ENCODE assay signal across 8 cellular contexts in genomic region chr1:206684478-206685255, GRCh38. TPM values are rescaled to one million over a fixed set of nuclear protein-coding genes. Genes with fewer than 3 reads are reported as not detected.
A peak's percentile ranks its signal among the peaks of the same experiment; 100 is the strongest.
DNase-seq lines count a peak whose midpoint lies in the region; ATAC-seq and TF ChIP-seq lines count a peak whose summit lies in the region.

Gene MAPKAPK2 (plus strand): TSS chr1:206684905. CDS start chr1:206685230, 325 bp downstream.

- no peaks in the 10 kb centered on the region for H4K20me1 ChIP-seq in OCI-LY1 (ENCODE audit: insufficient read depth, low read length)

- peak within 1 kb of the TSS; percentile 97 for H3K4me2 ChIP-seq in OCI-LY1 (ENCODE audit: low read length)

- no peak within 1 kb of the TSS for H3K27ac ChIP-seq in OCI-LY1 (ENCODE audit: low read depth, low read length, poor library complexity, severe bottlenecking)

- peaks cover 60% of the 10 kb centered on the region for H3K4me1 ChIP-seq in OCI-LY1 (ENCODE audit: insufficient read depth, low read length, severe bottlenecking)
- H3K4me1 ChIP-seq in mucosa of stomach (ENCODE audit: control insufficient read depth, insufficient read depth, low read length): peaks cover 29% of the 10 kb centered on the region

- no peaks in the 10 kb centered on the region for H3K79me2 ChIP-seq in OCI-LY1 (ENCODE audit: insufficient read depth, low read length)

- TF ChIP-seq CTCF in OCI-LY1 (IDR thresholded peaks at IDR 0.05; ENCODE audit: low read length) (no peak), epithelial cell of proximal tubule (conservative IDR thresholded peaks at IDR 0.05; ENCODE audit: low read depth, low read length) (no peak)

- H3K9ac ChIP-seq in OCI-LY1 (ENCODE audit: low read length) (peak within 1 kb of the TSS; percentile 71), mucosa of stomach (ENCODE audit: low read length) (peak within 1 kb of the TSS; percentile 92)

- H2AFZ ChIP-seq in OCI-LY1 (ENCODE audit: low read length): no peak within 1 kb of the TSS

- no peaks in the 10 kb centered on the region for H3K9me3 ChIP-seq in OCI-LY1 (ENCODE audit: low read length)
- H3K9me3 ChIP-seq in mucosa of stomach (ENCODE audit: control insufficient read depth, low read length): no peaks in the 10 kb centered on the region

- no peaks in the 10 kb centered on the region for H3K27me3 ChIP-seq in OCI-LY1 (ENCODE audit: insufficient read depth, low read length)
- no peaks in the 10 kb centered on the region for H3K27me3 ChIP-seq in mucosa of stomach (ENCODE audit: control insufficient read depth, insufficient read depth, low read length)

- ATAC-seq in HG03280 (IDR thresholded peaks at IDR 0.05; ENCODE audit: unreplicated experiment): peak; percentile 48

- H3K4me3 ChIP-seq in OCI-LY1 (ENCODE audit: low read depth, low read length, poor library complexity, severe bottlenecking) (peak within 1 kb of the TSS; percentile 77), epithelial cell of proximal tubule (ENCODE audit: low read depth, low read length) (peak within 1 kb of the TSS; percentile 94), mucosa of stomach (ENCODE audit: low read length) (peak within 1 kb of the TSS; percentile 62)

- H3F3A ChIP-seq in OCI-LY1 (ENCODE audit: insufficient read depth, low read length): no peaks in the 10 kb centered on the region; the same call in 1 of the 2 replicates

- DNase-seq in NCI-H2081 (lab: John Stamatoyannopoulos, UW) (peak; percentile 59 to 68), NCI-H2081 treated with DMSO at 0.1 percent for 48 hours (lab: John Stamatoyannopoulos, UW) (no peak), activated T-cell treated with anti-CD3 and anti-CD28 coated beads for 48 hours (ENCODE audit: low read depth) (peak; percentile 72), epithelial cell of proximal tubule (ENCODE audit: low read depth) (no peak)
- DNase-seq in stimulated activated CD8-positive, alpha-beta memory T cell treated with anti-CD3 and anti-CD28 coated beads, Interleukin-4, amount 100 ng/mL, for 4 hours (ENCODE audit: low read depth in 2 of 2, low spot score in 1 of 2): peak; percentile 46 to 50

- H3K36me3 ChIP-seq in OCI-LY1 (ENCODE audit: insufficient read depth, low read length) (no peaks in the 10 kb centered on the region), mucosa of stomach (ENCODE audit: control insufficient read depth, insufficient read depth, low read length) (no peaks in the 10 kb centered on the region)

- H3K9me2 ChIP-seq in OCI-LY1 (ENCODE audit: low read depth, low read length): no peaks in the 10 kb centered on the region

RNA-seq across cellular contexts. Expression of gene MAPKAPK2, which starts in this region (rescaled TPM):
- total RNA-seq in epithelial cell of proximal tubule: 45.5 and 57.9 TPM in 2 replicates

Comparison
In these comparisons a context has a peak if more than half of its experiments do, and no peak if none do; other contexts are left out.
1. DNase-seq: peak in NCI-H2081 (2 of 2), activated T-cell treated with anti-CD3 and anti-CD28 coated beads for 48 hours (single experiment) and stimulated activated CD8-positive, alpha-beta memory T cell treated with anti-CD3 and anti-CD28 coated beads, Interleukin-4, amount 100 ng/mL, for 4 hours (2 of 2); none in NCI-H2081 treated with DMSO at 0.1 percent for 48 hours (single experiment) and epithelial cell of proximal tubule (single experiment).
2. Peak in every context shown above with its lines, with median percentiles within 50 percentile points of each other: H3K4me3 ChIP-seq.